1 cellular context compared by ENCODE assay signal in the genomic region with DNA sequence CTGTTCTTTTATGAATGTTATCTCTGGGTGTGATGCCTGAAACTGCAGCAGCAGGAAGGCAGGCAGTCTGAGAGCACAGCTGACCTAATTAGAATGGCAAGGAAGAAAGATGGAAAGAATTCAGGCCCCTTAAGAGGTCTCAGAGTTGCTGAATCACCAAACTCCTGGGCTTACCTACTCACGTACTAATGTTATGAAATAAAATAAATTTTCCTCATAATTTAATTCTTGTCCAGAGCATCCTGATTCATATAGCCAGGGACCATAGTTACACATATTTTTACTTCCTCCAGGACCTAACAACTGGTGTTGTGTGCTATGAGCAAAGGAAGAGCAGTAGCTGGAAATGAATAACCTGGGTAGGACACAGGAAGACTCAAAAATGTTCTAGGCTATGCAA.
TF ChIP-seq lines count a peak whose summit lies in the region.

No MANE protein-coding gene starts in this region.

TF ChIP-seq in GM23338, 12 proteins besides CTCF, POLR2A, EP300 and RAD21 (continued from another document):
- TF ChIP-seq, protein P1, sequence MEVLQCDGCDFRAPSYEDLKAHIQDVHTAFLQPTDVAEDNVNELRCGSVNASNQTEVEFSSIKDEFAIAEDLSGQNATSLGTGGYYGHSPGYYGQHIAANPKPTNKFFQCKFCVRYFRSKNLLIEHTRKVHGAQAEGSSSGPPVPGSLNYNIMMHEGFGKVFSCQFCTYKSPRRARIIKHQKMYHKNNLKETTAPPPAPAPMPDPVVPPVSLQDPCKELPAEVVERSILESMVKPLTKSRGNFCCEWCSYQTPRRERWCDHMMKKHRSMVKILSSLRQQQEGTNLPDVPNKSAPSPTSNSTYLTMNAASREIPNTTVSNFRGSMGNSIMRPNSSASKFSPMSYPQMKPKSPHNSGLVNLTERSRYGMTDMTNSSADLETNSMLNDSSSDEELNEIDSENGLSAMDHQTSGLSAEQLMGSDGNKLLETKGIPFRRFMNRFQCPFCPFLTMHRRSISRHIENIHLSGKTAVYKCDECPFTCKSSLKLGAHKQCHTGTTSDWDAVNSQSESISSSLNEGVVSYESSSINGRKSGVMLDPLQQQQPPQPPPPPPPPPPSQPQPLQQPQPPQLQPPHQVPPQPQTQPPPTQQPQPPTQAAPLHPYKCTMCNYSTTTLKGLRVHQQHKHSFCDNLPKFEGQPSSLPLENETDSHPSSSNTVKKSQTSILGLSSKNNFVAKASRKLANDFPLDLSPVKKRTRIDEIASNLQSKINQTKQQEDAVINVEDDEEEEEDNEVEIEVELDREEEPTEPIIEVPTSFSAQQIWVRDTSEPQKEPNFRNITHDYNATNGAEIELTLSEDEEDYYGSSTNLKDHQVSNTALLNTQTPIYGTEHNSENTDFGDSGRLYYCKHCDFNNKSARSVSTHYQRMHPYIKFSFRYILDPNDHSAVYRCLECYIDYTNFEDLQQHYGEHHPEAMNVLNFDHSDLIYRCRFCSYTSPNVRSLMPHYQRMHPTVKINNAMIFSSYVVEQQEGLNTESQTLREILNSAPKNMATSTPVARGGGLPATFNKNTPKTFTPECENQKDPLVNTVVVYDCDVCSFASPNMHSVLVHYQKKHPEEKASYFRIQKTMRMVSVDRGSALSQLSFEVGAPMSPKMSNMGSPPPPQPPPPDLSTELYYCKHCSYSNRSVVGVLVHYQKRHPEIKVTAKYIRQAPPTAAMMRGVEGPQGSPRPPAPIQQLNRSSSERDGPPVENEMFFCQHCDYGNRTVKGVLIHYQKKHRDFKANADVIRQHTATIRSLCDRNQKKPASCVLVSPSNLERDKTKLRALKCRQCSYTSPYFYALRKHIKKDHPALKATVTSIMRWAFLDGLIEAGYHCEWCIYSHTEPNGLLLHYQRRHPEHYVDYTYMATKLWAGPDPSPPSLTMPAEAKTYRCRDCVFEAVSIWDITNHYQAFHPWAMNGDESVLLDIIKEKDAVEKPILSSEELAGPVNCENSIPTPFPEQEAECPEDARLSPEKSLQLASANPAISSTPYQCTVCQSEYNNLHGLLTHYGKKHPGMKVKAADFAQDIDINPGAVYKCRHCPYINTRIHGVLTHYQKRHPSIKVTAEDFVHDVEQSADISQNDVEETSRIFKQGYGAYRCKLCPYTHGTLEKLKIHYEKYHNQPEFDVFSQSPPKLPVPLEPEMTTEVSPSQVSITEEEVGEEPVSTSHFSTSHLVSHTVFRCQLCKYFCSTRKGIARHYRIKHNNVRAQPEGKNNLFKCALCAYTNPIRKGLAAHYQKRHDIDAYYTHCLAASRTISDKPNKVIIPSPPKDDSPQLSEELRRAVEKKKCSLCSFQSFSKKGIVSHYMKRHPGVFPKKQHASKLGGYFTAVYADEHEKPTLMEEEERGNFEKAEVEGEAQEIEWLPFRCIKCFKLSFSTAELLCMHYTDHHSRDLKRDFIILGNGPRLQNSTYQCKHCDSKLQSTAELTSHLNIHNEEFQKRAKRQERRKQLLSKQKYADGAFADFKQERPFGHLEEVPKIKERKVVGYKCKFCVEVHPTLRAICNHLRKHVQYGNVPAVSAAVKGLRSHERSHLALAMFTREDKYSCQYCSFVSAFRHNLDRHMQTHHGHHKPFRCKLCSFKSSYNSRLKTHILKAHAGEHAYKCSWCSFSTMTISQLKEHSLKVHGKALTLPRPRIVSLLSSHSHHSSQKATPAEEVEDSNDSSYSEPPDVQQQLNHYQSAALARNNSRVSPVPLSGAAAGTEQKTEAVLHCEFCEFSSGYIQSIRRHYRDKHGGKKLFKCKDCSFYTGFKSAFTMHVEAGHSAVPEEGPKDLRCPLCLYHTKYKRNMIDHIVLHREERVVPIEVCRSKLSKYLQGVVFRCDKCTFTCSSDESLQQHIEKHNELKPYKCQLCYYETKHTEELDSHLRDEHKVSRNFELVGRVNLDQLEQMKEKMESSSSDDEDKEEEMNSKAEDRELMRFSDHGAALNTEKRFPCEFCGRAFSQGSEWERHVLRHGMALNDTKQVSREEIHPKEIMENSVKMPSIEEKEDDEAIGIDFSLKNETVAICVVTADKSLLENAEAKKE (CRISPR knock-in tag; IDR thresholded peaks at IDR 0.05), result no peak
- TF ChIP-seq STAT1 (IDR thresholded peaks at IDR 0.05; ENCODE audit: unreplicated experiment), result no peak
